27 cellular contexts compared by ENCODE assay signal in the genomic region with DNA sequence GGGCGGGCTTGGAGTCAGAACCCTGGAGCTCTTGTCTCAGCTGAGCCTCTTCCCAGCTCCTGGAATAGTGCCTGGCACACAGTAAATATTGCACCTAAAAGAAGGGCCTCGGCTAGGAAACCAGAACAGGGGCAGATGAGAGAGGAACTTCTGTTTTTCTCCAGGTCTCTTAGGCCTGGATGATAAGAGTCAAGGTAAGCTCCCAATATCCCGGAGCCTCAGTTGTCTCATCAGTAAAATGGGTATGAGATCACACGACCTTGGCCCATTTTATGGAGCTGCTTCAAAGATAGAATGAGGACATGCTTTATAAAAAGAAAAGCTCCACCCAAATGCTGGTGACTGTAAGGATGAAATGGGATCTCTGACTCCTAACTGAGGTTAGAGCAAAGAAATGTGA.
"Had no signal": no experiment of that assay in that cellular context is flagged by ENCODE, and none has a peak within 500 bp of the region (broad histone marks: within the 10 kb centered on the region; RNA-seq: fewer than 3 reads in every experiment).

No MANE protein-coding gene starts in this region.

- DNase-seq: activated CD4-positive, alpha-beta T cell treated with anti-CD3 and anti-CD28 coated beads for 36 hours; activated CD4-positive, CD25-positive, alpha-beta regulatory T cell; activated CD8-positive, alpha-beta memory T cell treated with anti-CD3 and anti-CD28 coated beads, Interleukin-2, amount 10 ng/mL, durations not matched to agents 7 days and 5 days; activated CD8-positive, alpha-beta T cell treated with anti-CD3 and anti-CD28 coated beads, Interleukin-2, amount 10 ng/mL, durations not matched to agents 7 days and 5 days; activated naive CD4-positive, alpha-beta T cell treated with Interleukin-2 at 50 U/mL for 16 hours; activated naive CD8-positive, alpha-beta T cell treated with anti-CD3 and anti-CD28 coated beads for 36 hours; activated T-cell treated with anti-CD3 and anti-CD28 coated beads for 4 hours; activated T-cell treated with anti-CD3 and anti-CD28 coated beads, Interleukin-2, amount 50 U/mL, for 72 hours; brain microvascular endothelial cell; cortex of kidney; esophagus squamous epithelium; foreskin melanocyte; kidney glomerular epithelial cell; left lung; mesendoderm; nephron progenitor cell; pancreas; spleen; stimulated activated naive CD4-positive, alpha-beta T cell treated with Interleukin-2 at 50 U/mL for 16 hours; T-helper 1 cell had no signal

- H3K27ac Mint-ChIP-seq: activated CD4-positive, alpha-beta T cell treated with anti-CD3 and anti-CD28 coated beads for 36 hours; activated CD8-positive, alpha-beta memory T cell treated with anti-CD3 and anti-CD28 coated beads, Interleukin-2, amount 10 ng/mL, durations not matched to agents 7 days and 5 days; activated CD8-positive, alpha-beta T cell treated with anti-CD3 and anti-CD28 coated beads, Interleukin-2, amount 10 ng/mL, durations not matched to agents 7 days and 5 days; activated naive CD8-positive, alpha-beta T cell treated with anti-CD3 and anti-CD28 coated beads for 36 hours; activated T-cell treated with anti-CD3 and anti-CD28 coated beads, Interleukin-2, amount 50 U/mL, for 72 hours; type B pancreatic cell had no signal

- H3K9me3 Mint-ChIP-seq: activated naive CD8-positive, alpha-beta T cell treated with anti-CD3 and anti-CD28 coated beads for 36 hours; activated T-cell treated with anti-CD3 and anti-CD28 coated beads, Interleukin-2, amount 50 U/mL, for 72 hours; nephron progenitor cell; type B pancreatic cell had no signal

- H3K4me3 ChIP-seq: adrenal gland, ascending aorta, esophagus squamous epithelium, left lung, lung, pancreas, right atrium auricular region, spleen, vagina had no signal

- H3K4me1 Mint-ChIP-seq: activated CD4-positive, alpha-beta T cell treated with anti-CD3 and anti-CD28 coated beads for 36 hours; activated CD8-positive, alpha-beta memory T cell treated with anti-CD3 and anti-CD28 coated beads, Interleukin-2, amount 10 ng/mL, durations not matched to agents 7 days and 5 days; activated naive CD8-positive, alpha-beta T cell treated with anti-CD3 and anti-CD28 coated beads for 36 hours had no signal

- H3K36me3 ChIP-seq: adrenal gland, brain microvascular endothelial cell, esophagus squamous epithelium, left lung, pancreas, right atrium auricular region, vagina had no signal

- H3K4me3 Mint-ChIP-seq: activated CD4-positive, alpha-beta T cell treated with anti-CD3 and anti-CD28 coated beads for 36 hours; activated CD8-positive, alpha-beta memory T cell treated with anti-CD3 and anti-CD28 coated beads, Interleukin-2, amount 10 ng/mL, durations not matched to agents 7 days and 5 days; activated CD8-positive, alpha-beta T cell treated with anti-CD3 and anti-CD28 coated beads, Interleukin-2, amount 10 ng/mL, durations not matched to agents 7 days and 5 days; activated naive CD8-positive, alpha-beta T cell treated with anti-CD3 and anti-CD28 coated beads for 36 hours; activated T-cell treated with anti-CD3 and anti-CD28 coated beads, Interleukin-2, amount 50 U/mL, for 72 hours; nephron progenitor cell; type B pancreatic cell had no signal

- H3K9me3 ChIP-seq: adrenal gland, ascending aorta, esophagus squamous epithelium, left lung, pancreas, right atrium auricular region, spleen, vagina had no signal

- H3K36me3 Mint-ChIP-seq: activated CD8-positive, alpha-beta memory T cell treated with anti-CD3 and anti-CD28 coated beads, Interleukin-2, amount 10 ng/mL, durations not matched to agents 7 days and 5 days; activated naive CD8-positive, alpha-beta T cell treated with anti-CD3 and anti-CD28 coated beads for 36 hours had no signal

- H3K4me1 ChIP-seq: pancreas had no signal

- H3K27me3 ChIP-seq: adrenal gland, ascending aorta, brain microvascular endothelial cell, esophagus squamous epithelium, left lung, pancreas, right atrium auricular region, spleen, vagina had no signal

- H3K27me3 Mint-ChIP-seq: activated CD4-positive, alpha-beta T cell treated with anti-CD3 and anti-CD28 coated beads for 36 hours; activated CD8-positive, alpha-beta memory T cell treated with anti-CD3 and anti-CD28 coated beads, Interleukin-2, amount 10 ng/mL, durations not matched to agents 7 days and 5 days; activated naive CD8-positive, alpha-beta T cell treated with anti-CD3 and anti-CD28 coated beads for 36 hours; type B pancreatic cell had no signal

- FAIRE-seq: pancreas had no signal

- H3K27ac ChIP-seq: ascending aorta, brain microvascular endothelial cell, epithelial cell of prostate, esophagus squamous epithelium, left lung, pancreas, right atrium auricular region, spleen, vagina had no signal
